Comparison of ENCODE assay signal across 21 cellular contexts in the genomic region with DNA sequence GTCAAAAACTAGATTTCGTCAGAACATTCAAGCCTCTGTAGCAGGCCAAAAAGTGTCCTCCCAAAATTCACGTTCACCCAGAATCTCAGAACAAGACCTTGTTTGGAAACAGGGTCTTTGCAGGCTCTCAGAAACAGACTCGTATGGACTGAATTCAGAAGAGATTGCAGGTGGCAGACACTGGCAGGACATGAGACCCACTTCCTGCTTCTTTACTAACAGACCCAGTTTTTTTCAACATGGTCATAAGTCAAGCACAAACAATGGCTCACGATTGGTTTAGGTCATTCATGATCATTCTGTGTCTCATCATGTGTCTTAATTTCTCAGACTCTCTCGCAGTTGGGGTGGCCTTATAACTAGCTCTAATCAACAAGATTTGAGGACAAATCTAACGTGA.
"Had no signal": no experiment of that assay in that cellular context is flagged by ENCODE, and none has a peak within 500 bp of the region (broad histone marks: within the 10 kb centered on the region; RNA-seq: fewer than 3 reads in every experiment).

No MANE protein-coding gene starts in this region.

- DNase-seq: effector memory CD4-positive, alpha-beta T cell; heart left ventricle; hippocampal formation; left colon; natural killer cell; nucleus accumbens; ovary; right cardiac atrium; stimulated activated CD4-positive, alpha-beta T cell treated with anti-CD3 and anti-CD28 coated beads, Interleukin-4, amount 100 ng/mL, for 1 hour; stimulated activated CD8-positive, alpha-beta memory T cell treated with anti-CD3 and anti-CD28 coated beads, Interleukin-4, amount 100 ng/mL, for 48 hours; stimulated activated naive CD8-positive, alpha-beta T cell treated with anti-CD3 and anti-CD28 coated beads, Interleukin-15, Interleukin-2, amounts not matched to agents 100 U/mL and 50 U/mL, for 24 hours; tibial artery; upper lobe of right lung had no signal

- H2AFZ ChIP-seq: neural progenitor cell had no signal

- H3K4me3 ChIP-seq: heart left ventricle, neural progenitor cell, ovary, smooth muscle cell, suprapubic skin, tibial artery, upper lobe of right lung, vagina had no signal

- H3K27me3 ChIP-seq: heart left ventricle, ovary, suprapubic skin, tibial artery, upper lobe of right lung, vagina had no signal

- FAIRE-seq: endometrium, frontal cortex had no signal

- H3K36me3 ChIP-seq: heart left ventricle, neural progenitor cell, ovary, suprapubic skin, tibial artery, upper lobe of right lung, vagina had no signal

- H3K4me1 ChIP-seq: neural progenitor cell had no signal

- H3K9me3 ChIP-seq: heart left ventricle, ovary, suprapubic skin, tibial artery, upper lobe of right lung, vagina had no signal

- H3K27ac ChIP-seq: neural progenitor cell, ovary, suprapubic skin, tibial artery, upper lobe of right lung, vagina had no signal

- ATAC-seq: esophagus mucosa; heart left ventricle; left colon; natural killer cell; right cardiac atrium; stimulated activated effector memory CD8-positive, alpha-beta T cell treated with anti-CD3 and anti-CD28 coated beads, Interleukin-12 subunit alpha, Interleukin-12 subunit beta, amount 100 ng/mL, for 72 hours; stimulated activated naive CD8-positive, alpha-beta T cell treated with anti-CD3 and anti-CD28 coated beads, Interleukin-15, Interleukin-2, amounts not matched to agents 100 U/mL and 50 U/mL, for 24 hours; upper lobe of right lung had no signal

- H3K9ac ChIP-seq: neural progenitor cell had no signal

- H3K4me2 ChIP-seq: neural progenitor cell, smooth muscle cell had no signal
